In the genomic region with DNA sequence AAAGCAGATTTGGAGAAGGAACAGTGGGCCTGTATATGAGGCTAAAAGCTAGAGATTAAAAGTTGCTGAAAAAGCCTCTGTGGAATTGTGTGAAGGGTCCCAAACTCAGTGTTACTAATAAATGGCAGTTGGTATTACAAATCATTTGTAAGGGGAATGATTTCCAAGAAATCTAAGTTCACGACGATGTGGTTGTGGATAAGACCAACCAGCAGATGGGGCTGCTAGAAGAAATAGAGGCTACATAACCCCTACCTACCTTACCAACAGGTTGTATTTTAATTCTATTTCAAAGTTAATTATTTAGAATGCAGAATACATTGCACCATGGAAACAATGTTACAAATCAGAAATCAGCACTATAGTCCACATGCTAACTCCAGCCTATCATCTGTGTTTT, we compare ENCODE assay signal across 15 cellular contexts.
A peak's percentile ranks its signal among the peaks of the same experiment; 100 is the strongest.
DNase-seq lines count a peak whose midpoint lies in the region; ATAC-seq and TF ChIP-seq lines count a peak whose summit lies in the region.
"Had no signal": no experiment of that assay in that cellular context is flagged by ENCODE, and none has a peak within 500 bp of the region (broad histone marks: within the 10 kb centered on the region; RNA-seq: fewer than 3 reads in every experiment).

No MANE protein-coding gene starts in this region.

- no peaks in the 10 kb centered on the region for H3K27me3 Mint-ChIP-seq in stimulated activated memory B cell treated with anti-CD40 and anti-IgM and Interleukin-4, amounts not matched to agents 10 μg/mL and 1 μg/mL and 100 μg/mL, for 72 hours
- H3K27me3 Mint-ChIP-seq: activated CD4-positive, alpha-beta T cell treated with anti-CD3 and anti-CD28 coated beads, Interleukin-2, amount 10 ng/mL, durations not matched to agents 24 days and 14 days; CD4-positive, alpha-beta memory T cell had no signal

- DNase-seq in HT-29 (ENCODE audit: low spot score) = peak; percentile 31
- peak; percentile 16 for DNase-seq in WERI-Rb-1
- no peak for DNase-seq in left lobe of liver (ENCODE audit: low spot score)
- no peak for DNase-seq in cardiac septum (ENCODE audit: low spot score)
- DNase-seq: activated CD4-positive, alpha-beta T cell treated with anti-CD3 and anti-CD28 coated beads, Interleukin-2, amount 10 ng/mL, durations not matched to agents 24 days and 14 days; activated T-cell treated with anti-CD3 and anti-CD28 coated beads, Interleukin-2, amount 50 U/mL, for 48 hours; amygdala; CD4-positive, alpha-beta memory T cell; NCI-H226; stimulated activated naive CD8-positive, alpha-beta T cell treated with anti-CD3 and anti-CD28 coated beads, Interleukin-15, Interleukin-2, amounts not matched to agents 100 U/mL and 50 U/mL, for 24 hours; T-helper 2 cell had no signal

- intact Hi-C loops in cardiac septum (cut with DNase I) = no loop called here

- peak; percentile 47 for ATAC-seq in left lobe of liver
- ATAC-seq in GM18873 (IDR thresholded peaks at IDR 0.05; ENCODE audit: low FRiP score, unreplicated experiment) = no peak
- no peak for ATAC-seq in stimulated activated memory B cell treated with anti-CD40 and anti-IgM and Interleukin-4, amounts not matched to agents 10 μg/mL and 1 μg/mL and 100 μg/mL, for 72 hours
- ATAC-seq: stimulated activated naive CD8-positive, alpha-beta T cell treated with anti-CD3 and anti-CD28 coated beads, Interleukin-15, Interleukin-2, amounts not matched to agents 100 U/mL and 50 U/mL, for 24 hours had no signal

- no peaks in the 10 kb centered on the region for H3K9me2 ChIP-seq in DOHH2 (replicated peaks; ENCODE audit: control insufficient read depth, low read length)

- H3K27me3 ChIP-seq in DOHH2 (ENCODE audit: control insufficient read depth, low read length) (no peaks in the 10 kb centered on the region), WERI-Rb-1 (ENCODE audit: insufficient read depth, low read depth, severe bottlenecking) (peaks cover 5% of the 10 kb centered on the region)

- H3K4me1 ChIP-seq in DOHH2 (ENCODE audit: control insufficient read depth, low read length) = no peaks in the 10 kb centered on the region

- H3K79me2 ChIP-seq in DOHH2 (ENCODE audit: control insufficient read depth, low read length) = no peaks in the 10 kb centered on the region

- H3K9me3 ChIP-seq in DOHH2 (ENCODE audit: control insufficient read depth, insufficient read depth, low read length) (no peaks in the 10 kb centered on the region), WERI-Rb-1 (ENCODE audit: severe bottlenecking) (no peaks in the 10 kb centered on the region)

- H3K4me2 ChIP-seq in DOHH2 (ENCODE audit: low read length) = no peak overlapping the region

- no peaks in the 10 kb centered on the region for H3K36me3 ChIP-seq in DOHH2 (ENCODE audit: control insufficient read depth, low read length)
- H3K36me3 ChIP-seq in WERI-Rb-1 = no peaks in the 10 kb centered on the region

- no peaks in the 10 kb centered on the region for H3K4me1 Mint-ChIP-seq in stimulated activated memory B cell treated with anti-CD40 and anti-IgM and Interleukin-4, amounts not matched to agents 10 μg/mL and 1 μg/mL and 100 μg/mL, for 72 hours
- H3K4me1 Mint-ChIP-seq: activated CD4-positive, alpha-beta T cell treated with anti-CD3 and anti-CD28 coated beads, Interleukin-2, amount 10 ng/mL, durations not matched to agents 24 days and 14 days; CD4-positive, alpha-beta memory T cell had no signal

- H3F3A ChIP-seq in DOHH2 (ENCODE audit: control insufficient read depth, insufficient read depth) = no peaks in the 10 kb centered on the region

- H3K4me3 ChIP-seq in DOHH2 (ENCODE audit: low read length) (no peak overlapping the region), WERI-Rb-1 (ENCODE audit: low read depth, low read length) (no peak overlapping the region)

- H3K36me3 Mint-ChIP-seq in stimulated activated memory B cell treated with anti-CD40 and anti-IgM and Interleukin-4, amounts not matched to agents 10 μg/mL and 1 μg/mL and 100 μg/mL, for 72 hours = no peaks in the 10 kb centered on the region
- H3K36me3 Mint-ChIP-seq: CD4-positive, alpha-beta memory T cell had no signal

- H3K9me3 Mint-ChIP-seq in stimulated activated memory B cell treated with anti-CD40 and anti-IgM and Interleukin-4, amounts not matched to agents 10 μg/mL and 1 μg/mL and 100 μg/mL, for 72 hours = no peaks in the 10 kb centered on the region
- H3K9me3 Mint-ChIP-seq: activated CD4-positive, alpha-beta T cell treated with anti-CD3 and anti-CD28 coated beads, Interleukin-2, amount 10 ng/mL, durations not matched to agents 24 days and 14 days; dendritic cell treated with granulocyte-macrophage colony-stimulating factor and Interleukin-4, amounts not matched to agents 40 ng/mL and 50 ng/mL, for 4 days had no signal

- no peak overlapping the region for H3K27ac ChIP-seq in DOHH2 (ENCODE audit: low read depth, low read length)
- H3K27ac ChIP-seq in WERI-Rb-1 = no peak overlapping the region

- peak; percentile 29 for TF ChIP-seq CTCF in DOHH2 (IDR thresholded peaks at IDR 0.05; ENCODE audit: low read depth, low read length, poor library complexity, severe bottlenecking)
- TF ChIP-seq CTCF in WERI-Rb-1 (IDR thresholded peaks at IDR 0.05; ENCODE audit: low read depth, low read length) = 0 out of 2 replicates have a peak, but pooled peaks have one; percentile 33

- no peak overlapping the region for H3K4me3 Mint-ChIP-seq in stimulated activated memory B cell treated with anti-CD40 and anti-IgM and Interleukin-4, amounts not matched to agents 10 μg/mL and 1 μg/mL and 100 μg/mL, for 72 hours
- H3K4me3 Mint-ChIP-seq: activated CD4-positive, alpha-beta T cell treated with anti-CD3 and anti-CD28 coated beads, Interleukin-2, amount 10 ng/mL, durations not matched to agents 24 days and 14 days; CD4-positive, alpha-beta memory T cell; dendritic cell treated with granulocyte-macrophage colony-stimulating factor and Interleukin-4, amounts not matched to agents 40 ng/mL and 50 ng/mL, for 4 days had no signal

- H4K20me1 ChIP-seq in DOHH2 (ENCODE audit: control insufficient read depth, insufficient read depth, low read depth, low read length) = no peaks in the 10 kb centered on the region

- H3K27ac Mint-ChIP-seq in stimulated activated memory B cell treated with anti-CD40 and anti-IgM and Interleukin-4, amounts not matched to agents 10 μg/mL and 1 μg/mL and 100 μg/mL, for 72 hours = no peak overlapping the region
- H3K27ac Mint-ChIP-seq: activated CD4-positive, alpha-beta T cell treated with anti-CD3 and anti-CD28 coated beads, Interleukin-2, amount 10 ng/mL, durations not matched to agents 24 days and 14 days; CD4-positive, alpha-beta memory T cell; dendritic cell treated with granulocyte-macrophage colony-stimulating factor and Interleukin-4, amounts not matched to agents 40 ng/mL and 50 ng/mL, for 4 days had no signal

Comparison
In these comparisons a context has a peak if more than half of its experiments do, and no peak if none do; other contexts are left out.
1. DNase-seq: peak in HT-29 (single experiment) and WERI-Rb-1 (single experiment); none in left lobe of liver (single experiment) and cardiac septum (single experiment).